In the genomic region with DNA sequence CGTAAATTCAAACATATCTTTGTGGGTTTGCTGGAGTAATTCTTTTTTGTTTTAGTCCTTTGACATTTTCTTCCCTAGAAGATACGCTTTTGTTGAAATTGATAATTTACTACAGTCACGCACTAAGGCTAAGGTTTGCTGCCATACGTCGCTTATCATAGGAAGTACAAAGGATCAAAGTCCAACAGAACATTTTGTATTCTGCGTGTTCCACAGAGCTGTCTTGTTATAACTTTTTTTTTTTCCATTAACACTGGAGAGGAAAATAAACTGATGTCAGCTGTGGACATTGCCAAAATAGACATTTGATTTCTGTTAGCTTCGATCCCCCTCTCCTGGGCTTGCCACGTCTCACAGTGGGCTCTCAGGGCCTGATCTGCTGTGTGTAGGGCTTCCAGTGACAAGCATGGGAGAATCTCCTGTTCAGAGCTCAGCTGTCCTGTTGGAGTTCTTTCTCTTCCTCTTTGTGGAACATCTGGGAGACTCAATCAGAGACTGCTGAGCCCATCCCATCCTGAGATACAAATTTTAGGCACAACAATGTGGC, we compare ENCODE assay signal across 1 cellular context.
TF ChIP-seq lines count a peak whose summit lies in the region.

No MANE protein-coding gene starts in this region.

TF ChIP-seq in H1, 55 proteins besides CTCF, POLR2A, EP300 and RAD21 (continued from another document):
- TF ChIP-seq SAP30 (IDR thresholded peaks at IDR 0.05; ENCODE audit: insufficient read depth, insufficient replicate concordance, low read length) (no peak), ASH2L (IDR thresholded peaks at IDR 0.05; ENCODE audit: low read length) (no peak)
